8 cellular contexts compared by ENCODE assay signal in the genomic region with DNA sequence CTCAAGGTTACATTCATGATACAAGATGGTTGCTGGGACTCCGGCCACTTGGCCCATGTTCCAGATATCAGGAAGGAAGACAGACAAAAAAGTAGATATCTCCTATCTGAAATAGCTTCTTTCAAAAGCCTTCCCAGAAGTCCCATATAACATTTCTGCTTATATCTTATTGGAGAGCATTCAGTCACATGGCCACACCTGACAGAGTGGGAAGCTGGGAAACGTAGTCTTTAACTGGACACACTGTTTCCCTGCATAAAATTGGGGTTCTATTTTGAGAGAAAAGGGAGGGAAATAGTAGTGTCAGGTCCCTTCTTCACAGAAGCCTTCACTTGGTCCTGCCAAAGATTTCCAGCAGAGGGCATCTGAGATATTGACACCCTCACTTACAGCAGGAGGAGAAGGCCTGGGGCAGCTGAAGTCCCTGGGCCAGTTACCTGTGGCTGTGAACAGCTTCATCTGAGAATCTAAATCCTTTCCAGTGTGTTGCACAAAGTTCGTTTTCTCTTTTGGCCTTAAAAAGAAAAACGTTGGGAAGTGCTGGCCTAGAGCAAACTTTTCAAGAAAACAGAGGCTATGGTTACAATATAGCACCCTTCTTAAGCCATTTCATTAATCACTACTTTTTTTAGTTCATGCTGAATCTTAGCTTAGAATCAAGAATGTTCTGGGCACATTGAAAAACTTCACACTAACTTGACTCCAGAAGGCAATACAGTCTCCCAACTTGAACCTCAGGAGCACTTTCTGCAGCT. TPM values are rescaled to one million over a fixed set of nuclear protein-coding genes. Genes with fewer than 3 reads are reported as not detected.
DNase-seq lines count a peak whose midpoint lies in the region; ATAC-seq and TF ChIP-seq lines count a peak whose summit lies in the region.

No MANE protein-coding gene starts in this region.

- peak; percentile 14 to 62 (median 57) for DNase-seq in CD4-positive, CD25-positive, alpha-beta regulatory T cell
- DNase-seq in OCI-LY7 (ENCODE audit: low spot score) (peak; percentile 83), head of caudate nucleus (peak in 36 of 42 donors; percentile 6 to 76 (median 44)), left ventricle myocardium superior (no peak), retina (no peak)
- DNase-seq in activated T-helper 1 cell treated with anti-CD3 and anti-CD28 coated beads, Interleukin-12 subunit alpha, Interleukin-12 subunit beta, Interleukin-2, Interleukin-4 antibody, amounts not matched to agents 30 ng/mL and 10 ng/mL and 1 ng/mL, durations not matched to agents 14 hours and 24 hours and 36 hours (ENCODE audit: low spot score): peak; percentile 50
- peak; percentile 57 for DNase-seq in stimulated activated CD4-positive, alpha-beta T cell treated with anti-CD3 and anti-CD28 coated beads, Interleukin-2, amount 100 ng/mL, for 4 hours (ENCODE audit: low read depth)

- ATAC-seq in CD4-positive, CD25-positive, alpha-beta regulatory T cell (ENCODE audit: low read depth in 2 of 2): peak; percentile 66 to 72
- ATAC-seq in GM21526 (IDR thresholded peaks at IDR 0.05; ENCODE audit: low FRiP score, unreplicated experiment) (peak; percentile 63), left ventricle myocardium superior (no peak)

- peaks cover 2% of the 10 kb centered on the region for H3K36me3 Mint-ChIP-seq in CD4-positive, CD25-positive, alpha-beta regulatory T cell
- no peaks in the 10 kb centered on the region for H3K36me3 Mint-ChIP-seq in activated T-helper 1 cell treated with anti-CD3 and anti-CD28 coated beads, Interleukin-12 subunit alpha, Interleukin-12 subunit beta, Interleukin-2, Interleukin-4 antibody, amounts not matched to agents 30 ng/mL and 10 ng/mL and 1 ng/mL, durations not matched to agents 14 hours and 24 hours and 36 hours (ENCODE audit: low read depth)

- intact Hi-C loops in OCI-LY7 (cut with micrococcal nuclease; ENCODE audit: unreplicated experiment) (loop anchor here (1.0 kb wide), 2 partner anchors 126 to 275 kb away; no protein-coding TSS in a partner anchor), head of caudate nucleus (cut with DNase I) (loop anchor here (10.0 kb wide), 1 partner anchor 274 kb away; no protein-coding TSS in a partner anchor), left ventricle myocardium superior (cut with micrococcal nuclease) (no loop called here)
- intact Hi-C loops in activated T-helper 1 cell treated with anti-CD3 and anti-CD28 coated beads, Interleukin-12 subunit alpha, Interleukin-12 subunit beta, Interleukin-2, Interleukin-4 antibody, amounts not matched to agents 30 ng/mL and 10 ng/mL and 1 ng/mL, durations not matched to agents 14 hours and 24 hours and 36 hours (cut with micrococcal nuclease): loop anchor here (1.0 to 5.0 kb wide), 7 partner anchors 20 to 564 kb away; a partner anchor contains a TSS

- no peaks in the 10 kb centered on the region for H3K9me3 Mint-ChIP-seq in CD4-positive, CD25-positive, alpha-beta regulatory T cell
- no peaks in the 10 kb centered on the region for H3K9me3 Mint-ChIP-seq in activated T-helper 1 cell treated with anti-CD3 and anti-CD28 coated beads, Interleukin-12 subunit alpha, Interleukin-12 subunit beta, Interleukin-2, Interleukin-4 antibody, amounts not matched to agents 30 ng/mL and 10 ng/mL and 1 ng/mL, durations not matched to agents 14 hours and 24 hours and 36 hours

- no TSS peak for BruUV-seq in OCI-LY7 (replicated peaks; lab: Mats Ljungman, UMichigan)

- H3K4me3 ChIP-seq in CD4-positive, CD25-positive, alpha-beta regulatory T cell (ENCODE audit: low read depth, low read length): no peak overlapping the region
- no peak overlapping the region for H3K4me3 ChIP-seq in OCI-LY7 (ENCODE audit: low read depth, low read length, poor library complexity, severe bottlenecking)

- no peak overlapping the region for H3K4me2 ChIP-seq in OCI-LY7 (ENCODE audit: low read length)

- H3K79me2 ChIP-seq in OCI-LY7 (ENCODE audit: insufficient read depth, low read depth, low read length): no peaks in the 10 kb centered on the region

- no peaks in the 10 kb centered on the region for H3K27me3 ChIP-seq in CD4-positive, CD25-positive, alpha-beta regulatory T cell (ENCODE audit: control insufficient read depth, insufficient read depth, low read length)

- no peak overlapping the region for H3K4me3 Mint-ChIP-seq in CD4-positive, CD25-positive, alpha-beta regulatory T cell
- no peak overlapping the region for H3K4me3 Mint-ChIP-seq in activated T-helper 1 cell treated with anti-CD3 and anti-CD28 coated beads, Interleukin-12 subunit alpha, Interleukin-12 subunit beta, Interleukin-2, Interleukin-4 antibody, amounts not matched to agents 30 ng/mL and 10 ng/mL and 1 ng/mL, durations not matched to agents 14 hours and 24 hours and 36 hours

- no peaks in the 10 kb centered on the region for H3K27me3 Mint-ChIP-seq in CD4-positive, CD25-positive, alpha-beta regulatory T cell
- no peaks in the 10 kb centered on the region for H3K27me3 Mint-ChIP-seq in activated T-helper 1 cell treated with anti-CD3 and anti-CD28 coated beads, Interleukin-12 subunit alpha, Interleukin-12 subunit beta, Interleukin-2, Interleukin-4 antibody, amounts not matched to agents 30 ng/mL and 10 ng/mL and 1 ng/mL, durations not matched to agents 14 hours and 24 hours and 36 hours (ENCODE audit: insufficient read depth)

- no peaks in the 10 kb centered on the region for H3K9me3 ChIP-seq in CD4-positive, CD25-positive, alpha-beta regulatory T cell (ENCODE audit: control insufficient read depth in 2 of 2, low read length in 2 of 2)
- no peaks in the 10 kb centered on the region for H3K9me3 ChIP-seq in OCI-LY7 (ENCODE audit: low read length)

- H3K4me1 ChIP-seq in CD4-positive, CD25-positive, alpha-beta regulatory T cell (ENCODE audit: control insufficient read depth, insufficient read depth, low read length, poor library complexity, severe bottlenecking): no peaks in the 10 kb centered on the region
- peaks cover 20% of the 10 kb centered on the region for H3K4me1 ChIP-seq in OCI-LY7 (ENCODE audit: insufficient read depth, low read length, poor library complexity, severe bottlenecking)

- CTCF ChIA-PET in OCI-LY7 (lab: Charles Lee; ENCODE audit: unreplicated experiment): interaction anchor here (0.6 to 2.2 kb wide), 7 partner anchors 20 to 283 kb away, joined by 3 to 9 read pairs (median 3); no protein-coding TSS in a partner anchor

- TF ChIP-seq CTCF in OCI-LY7 (conservative IDR thresholded peaks at IDR 0.05; ENCODE audit: low read length): peak; percentile 90

- H3K9me2 ChIP-seq in OCI-LY7 (ENCODE audit: insufficient read depth, low read length): no peaks in the 10 kb centered on the region

- H3K27ac Mint-ChIP-seq in CD4-positive, CD25-positive, alpha-beta regulatory T cell: no peak overlapping the region
- no peak overlapping the region for H3K27ac Mint-ChIP-seq in activated T-helper 1 cell treated with anti-CD3 and anti-CD28 coated beads, Interleukin-12 subunit alpha, Interleukin-12 subunit beta, Interleukin-2, Interleukin-4 antibody, amounts not matched to agents 30 ng/mL and 10 ng/mL and 1 ng/mL, durations not matched to agents 14 hours and 24 hours and 36 hours

- POLR2A ChIA-PET in OCI-LY7 (lab: Charles Lee): interaction anchor here (0.6 to 1.2 kb wide), 3 partner anchors 8 to 149 kb away, joined by 3 read pairs; no protein-coding TSS in a partner anchor

- H3K4me1 Mint-ChIP-seq in CD4-positive, CD25-positive, alpha-beta regulatory T cell: no peaks in the 10 kb centered on the region
- H3K4me1 Mint-ChIP-seq in activated T-helper 1 cell treated with anti-CD3 and anti-CD28 coated beads, Interleukin-12 subunit alpha, Interleukin-12 subunit beta, Interleukin-2, Interleukin-4 antibody, amounts not matched to agents 30 ng/mL and 10 ng/mL and 1 ng/mL, durations not matched to agents 14 hours and 24 hours and 36 hours (ENCODE audit: low read depth): peaks cover 5% of the 10 kb centered on the region

- no peaks in the 10 kb centered on the region for H3K36me3 ChIP-seq in CD4-positive, CD25-positive, alpha-beta regulatory T cell (ENCODE audit: control insufficient read depth, insufficient read depth, low read length)
- no peaks in the 10 kb centered on the region for H3K36me3 ChIP-seq in OCI-LY7 (ENCODE audit: insufficient read depth, low read length)

- no peak overlapping the region for H3K27ac ChIP-seq in CD4-positive, CD25-positive, alpha-beta regulatory T cell (ENCODE audit: insufficient read depth, low read length, poor library complexity, severe bottlenecking)
- no peak overlapping the region for H3K27ac ChIP-seq in OCI-LY7 (ENCODE audit: low read depth, low read length, poor library complexity, severe bottlenecking)

- H4K20me1 ChIP-seq in OCI-LY7 (ENCODE audit: insufficient read depth, low read length): no peaks in the 10 kb centered on the region

- H2AFZ ChIP-seq in OCI-LY7 (ENCODE audit: low read length): peak overlapping the region; percentile 75

RNA-seq across cellular contexts. Expression of a gene that starts 33.5 kb away (rescaled TPM):
- 0.86 TPM for total RNA-seq in CD4-positive, CD25-positive, alpha-beta regulatory T cell
- 1 to 10 TPM in 3 of 4 donors, under 1 TPM in 1; 0.75 to 4.4 (median 1.6) TPM for polyA plus RNA-seq in CD4-positive, CD25-positive, alpha-beta regulatory T cell
- total RNA-seq in OCI-LY7 (2014; rRNA removed; shearing (Covaris generic)): 0.03 TPM in 1 of 2 replicates, not detected in the other
- not detected in 2 replicates for total RNA-seq in OCI-LY7 (2022)
- 4.5 and 4.6 TPM in 2 replicates for total RNA-seq in activated T-helper 1 cell treated with anti-CD3 and anti-CD28 coated beads, Interleukin-12 subunit alpha, Interleukin-12 subunit beta, Interleukin-2, Interleukin-4 antibody, amounts not matched to agents 30 ng/mL and 10 ng/mL and 1 ng/mL, durations not matched to agents 14 hours and 24 hours and 36 hours
- 2.7 TPM for total RNA-seq in left ventricle myocardium superior

Comparison
In these comparisons a context has a peak if more than half of its experiments do, and no peak if none do; other contexts are left out.
1. DNase-seq: peak in CD4-positive, CD25-positive, alpha-beta regulatory T cell (3 of 3), OCI-LY7 (single experiment), activated T-helper 1 cell treated with anti-CD3 and anti-CD28 coated beads, Interleukin-12 subunit alpha, Interleukin-12 subunit beta, Interleukin-2, Interleukin-4 antibody, amounts not matched to agents 30 ng/mL and 10 ng/mL and 1 ng/mL, durations not matched to agents 14 hours and 24 hours and 36 hours (single experiment), head of caudate nucleus (36 of 42) and stimulated activated CD4-positive, alpha-beta T cell treated with anti-CD3 and anti-CD28 coated beads, Interleukin-2, amount 100 ng/mL, for 4 hours (single experiment); none in left ventricle myocardium superior (single experiment) and retina (single experiment).